ENCODE assay signal across 8 cellular contexts in genomic region chr6:143427109-143427817, GRCh38. TPM values are rescaled to one million over a fixed set of nuclear protein-coding genes. Genes with fewer than 3 reads are reported as not detected.
DNase-seq lines count a peak whose midpoint lies in the region; ATAC-seq and TF ChIP-seq lines count a peak whose summit lies in the region.

No MANE protein-coding gene starts in this region.

- TF ChIP-seq EP300 in esophagus muscularis mucosa (IDR thresholded peaks at IDR 0.05): no peak

- peaks cover 4% of the 10 kb centered on the region for H3K36me3 Mint-ChIP-seq in nephron (ENCODE audit: low read depth)

- no peaks in the 10 kb centered on the region for H3K9me3 ChIP-seq in OCI-LY1 (ENCODE audit: low read length)
- no peaks in the 10 kb centered on the region for H3K9me3 ChIP-seq in esophagus muscularis mucosa

- H2AFZ ChIP-seq in OCI-LY1 (ENCODE audit: low read length): no peak overlapping the region

- H3K27ac ChIP-seq in HL-60 (replicated peaks): no peak overlapping the region
- no peak overlapping the region for H3K27ac ChIP-seq in OCI-LY1 (ENCODE audit: low read depth, low read length, poor library complexity, severe bottlenecking)
- H3K27ac ChIP-seq in esophagus muscularis mucosa (replicated peaks in 1 of 4): no peak overlapping the region

- peaks cover 22% of the 10 kb centered on the region; the same call in 1 of the 2 replicates for H3K36me3 ChIP-seq in OCI-LY1 (ENCODE audit: insufficient read depth, low read length)
- peaks cover 0 to 6% (median 1%) of the 10 kb centered on the region in 4 donors for H3K36me3 ChIP-seq in esophagus muscularis mucosa

- H3K4me1 ChIP-seq in OCI-LY1 (ENCODE audit: insufficient read depth, low read length, severe bottlenecking): no peaks in the 10 kb centered on the region
- H3K4me1 ChIP-seq in esophagus muscularis mucosa: no peaks in the 10 kb centered on the region

- ATAC-seq in GM21381 (IDR thresholded peaks at IDR 0.05; ENCODE audit: unreplicated experiment): peak; percentile 100
- ATAC-seq in stimulated activated naive CD8-positive, alpha-beta T cell treated with anti-CD3 and anti-CD28 coated beads, Interleukin-15, amount 100 ng/mL, for 72 hours: peak; percentile 99

- no peak overlapping the region for H3K9ac ChIP-seq in OCI-LY1 (ENCODE audit: low read length)

- H3K4me3 Mint-ChIP-seq in nephron: no peak overlapping the region
- no peak overlapping the region for H3K4me3 Mint-ChIP-seq in stimulated activated naive CD8-positive, alpha-beta T cell treated with anti-CD3 and anti-CD28 coated beads, Interleukin-15, amount 100 ng/mL, for 72 hours

- H3F3A ChIP-seq in OCI-LY1 (ENCODE audit: insufficient read depth, low read length): no peaks in the 10 kb centered on the region

- no peak overlapping the region for H3K4me2 ChIP-seq in OCI-LY1 (ENCODE audit: low read length)

- no peaks in the 10 kb centered on the region for H3K9me2 ChIP-seq in OCI-LY1 (ENCODE audit: low read depth, low read length)

- H3K4me1 Mint-ChIP-seq in nephron: peaks cover 12% of the 10 kb centered on the region
- H3K4me1 Mint-ChIP-seq in stimulated activated naive CD8-positive, alpha-beta T cell treated with anti-CD3 and anti-CD28 coated beads, Interleukin-15, amount 100 ng/mL, for 72 hours: peaks cover 4% of the 10 kb centered on the region

- H4K20me1 ChIP-seq in OCI-LY1 (ENCODE audit: insufficient read depth, low read length): no peaks in the 10 kb centered on the region

- WGBS in esophagus muscularis mucosa: 17% methylated on average over 4 of the region's 4 CpGs

- H3K79me2 ChIP-seq in OCI-LY1 (ENCODE audit: insufficient read depth, low read length): no peaks in the 10 kb centered on the region

- no peaks in the 10 kb centered on the region for H3K9me3 Mint-ChIP-seq in nephron
- H3K9me3 Mint-ChIP-seq in stimulated activated naive CD8-positive, alpha-beta T cell treated with anti-CD3 and anti-CD28 coated beads, Interleukin-15, amount 100 ng/mL, for 72 hours: no peaks in the 10 kb centered on the region

- H3K27me3 ChIP-seq in HL-60 (ENCODE audit: insufficient read depth, poor library complexity, severe bottlenecking) (no peaks in the 10 kb centered on the region), OCI-LY1 (ENCODE audit: insufficient read depth, low read length) (no peaks in the 10 kb centered on the region), esophagus muscularis mucosa (no peaks in the 10 kb centered on the region)

- TF ChIP-seq CTCF in HL-60 (IDR thresholded peaks at IDR 0.05; ENCODE audit: insufficient read depth, low read length): peak; percentile 75
- TF ChIP-seq CTCF in OCI-LY1 (IDR thresholded peaks at IDR 0.05; ENCODE audit: low read length): peak; percentile 86
- TF ChIP-seq CTCF in esophagus muscularis mucosa (IDR thresholded peaks at IDR 0.05): peak; percentile 85 to 95 (median 85)
- peak; percentile 96 to 99 (median 99) for TF ChIP-seq CTCF in nephron (IDR thresholded peaks at IDR 0.05; ENCODE audit: unreplicated experiment in 3 of 3)

- peak; percentile 80 for DNase-seq in DMS53 (lab: John Stamatoyannopoulos, UW)
- DNase-seq in HL-60 (ENCODE audit: low read depth in 1 of 2, low spot score in 1 of 2): peak in 1 of 2 experiments; percentile 64
- peak; percentile 64 for DNase-seq in activated T-cell treated with anti-CD3 and anti-CD28 coated beads for 4 hours
- DNase-seq in esophagus muscularis mucosa (ENCODE audit: extremely low spot score): no peak
- peak; percentile 75 to 78 for DNase-seq in stimulated activated naive CD8-positive, alpha-beta T cell treated with anti-CD3 and anti-CD28 coated beads, Interleukin-15, amount 100 ng/mL, for 72 hours

- H3K27ac Mint-ChIP-seq in nephron: peak overlapping the region; percentile 22 to 78 (median 30)
- no peak overlapping the region for H3K27ac Mint-ChIP-seq in stimulated activated naive CD8-positive, alpha-beta T cell treated with anti-CD3 and anti-CD28 coated beads, Interleukin-15, amount 100 ng/mL, for 72 hours

- no peak for TF ChIP-seq POLR2A in esophagus muscularis mucosa (IDR thresholded peaks at IDR 0.05; ENCODE audit: low read depth)

- no peak overlapping the region for H3K4me3 ChIP-seq in HL-60 (replicated peaks; ENCODE audit: insufficient read depth, low read length)
- no peak overlapping the region for H3K4me3 ChIP-seq in OCI-LY1 (ENCODE audit: low read depth, low read length, poor library complexity, severe bottlenecking)
- H3K4me3 ChIP-seq in esophagus muscularis mucosa: no peak overlapping the region

- no peaks in the 10 kb centered on the region for H3K27me3 Mint-ChIP-seq in nephron (ENCODE audit: low read depth)
- H3K27me3 Mint-ChIP-seq in stimulated activated naive CD8-positive, alpha-beta T cell treated with anti-CD3 and anti-CD28 coated beads, Interleukin-15, amount 100 ng/mL, for 72 hours: no peaks in the 10 kb centered on the region

- intact Hi-C loops in esophagus muscularis mucosa (cut with DNase I): loop anchor here (5.0 to 10.0 kb wide), 3 partner anchors 392 to 950 kb away; no protein-coding TSS in a partner anchor

RNA-seq across cellular contexts. Expression of gene ADAT2, which starts 23.2 kb away (rescaled TPM):
- 1 to 10 TPM; 2.4 to 4.0 (median 3.2) TPM for total RNA-seq in esophagus muscularis mucosa

RNA-seq across cellular contexts. Expression of gene PEX3, which starts 23.3 kb away (rescaled TPM):
- total RNA-seq in esophagus muscularis mucosa: 10 to 100 TPM; 15.1 to 24.1 (median 19.7) TPM

Comparison
In these comparisons a context has a peak if more than half of its experiments do, and no peak if none do; other contexts are left out.
1. H3K27ac Mint-ChIP-seq: peak in nephron (3 of 3); none in stimulated activated naive CD8-positive, alpha-beta T cell treated with anti-CD3 and anti-CD28 coated beads, Interleukin-15, amount 100 ng/mL, for 72 hours (0 of 2).
2. Peak in every context shown above with its lines, with median percentiles within 50 percentile points of each other: CTCF ChIP-seq.